Comparison of ENCODE assay signal across 21 cellular contexts in genomic region chr11:61774441-61774840, GRCh38. TPM values are rescaled to one million over a fixed set of nuclear protein-coding genes. Genes with fewer than 3 reads are reported as not detected.
DNase-seq lines count a peak whose midpoint lies in the region; ATAC-seq and TF ChIP-seq lines count a peak whose summit lies in the region.
"Had no signal": no experiment of that assay in that cellular context is flagged by ENCODE, and none has a peak within 500 bp of the region (broad histone marks: within the 10 kb centered on the region; RNA-seq: fewer than 3 reads in every experiment).

No MANE protein-coding gene starts in this region.

- no peak for ATAC-seq in stimulated activated naive B cell treated with anti-CD40 and anti-IgM and Interleukin-4, amounts not matched to agents 10 μg/mL and 1 μg/mL and 100 μg/mL, for 72 hours (replicated peaks)
- ATAC-seq in HG03280 (IDR thresholded peaks at IDR 0.05; ENCODE audit: unreplicated experiment), result no peak
- ATAC-seq: Panc1 had no signal

- H3K36me3 Mint-ChIP-seq in mesothelial cell of epicardium, result peaks cover 22% of the 10 kb centered on the region
- H3K36me3 Mint-ChIP-seq in stimulated activated naive B cell treated with anti-CD40 and anti-IgM and Interleukin-4, amounts not matched to agents 10 μg/mL and 1 μg/mL and 100 μg/mL, for 72 hours, result peaks cover 0 to 5% of the 10 kb centered on the region in 2 donors
- H3K36me3 Mint-ChIP-seq: CD14-positive monocyte had no signal

- no peaks in the 10 kb centered on the region for H3K27me3 Mint-ChIP-seq in mesothelial cell of epicardium (ENCODE audit: low read depth)
- peaks cover 31 to 35% of the 10 kb centered on the region in 2 donors for H3K27me3 Mint-ChIP-seq in stimulated activated naive B cell treated with anti-CD40 and anti-IgM and Interleukin-4, amounts not matched to agents 10 μg/mL and 1 μg/mL and 100 μg/mL, for 72 hours

- H3K9me3 Mint-ChIP-seq in mesothelial cell of epicardium, result no peaks in the 10 kb centered on the region
- no peaks in the 10 kb centered on the region for H3K9me3 Mint-ChIP-seq in stimulated activated naive B cell treated with anti-CD40 and anti-IgM and Interleukin-4, amounts not matched to agents 10 μg/mL and 1 μg/mL and 100 μg/mL, for 72 hours

- TF ChIP-seq CTCF in mesothelial cell of epicardium (IDR thresholded peaks at IDR 0.05; ENCODE audit: unreplicated experiment), result no peak

- peak; percentile 45 for DNase-seq in H7
- no peak for DNase-seq in mesothelial cell of epicardium (ENCODE audit: low spot score in 2 of 2, unreplicated experiment in 2 of 2)
- DNase-seq in stimulated activated naive B cell treated with anti-CD40 and anti-IgM and Interleukin-4, amounts not matched to agents 10 μg/mL and 1 μg/mL and 100 μg/mL, for 72 hours, result no peak
- DNase-seq in HCEC 1CT, result no peak
- no peak for DNase-seq in DMS153 (lab: John Stamatoyannopoulos, UW)
- DNase-seq in HK-2 (ENCODE audit: unreplicated experiment), result no peak
- DNase-seq: DMS79; H9; Kasumi-1; NCI-H1694; NCI-H2081; NCI-H2171; NCI-H345; NCI-H524; NCI-H774; NK-92 treated with Interleukin-12 subunit alpha and Interleukin-12 subunit beta, amount 100 ng/mL, for 24 hours had no signal

- peak overlapping the region; percentile 24 for H3K4me3 Mint-ChIP-seq in mesothelial cell of epicardium
- H3K4me3 Mint-ChIP-seq in stimulated activated naive B cell treated with anti-CD40 and anti-IgM and Interleukin-4, amounts not matched to agents 10 μg/mL and 1 μg/mL and 100 μg/mL, for 72 hours, result no peak overlapping the region
- H3K4me3 Mint-ChIP-seq: B cell, CD14-positive monocyte, H9 had no signal

- H3K27me3 ChIP-seq in H7 (ENCODE audit: control insufficient read depth, insufficient read depth, low read length), result peaks cover 4% of the 10 kb centered on the region; the same call in 1 of the 2 replicates

- no peaks in the 10 kb centered on the region for H3K36me3 ChIP-seq in H7 (replicated peaks; ENCODE audit: control insufficient read depth, insufficient read depth, low read length)

- peak overlapping the region; percentile 72 for H3K27ac ChIP-seq in cingulate gyrus (ENCODE audit: low read depth, low read length)

- no peak overlapping the region for H3K4me3 ChIP-seq in H7 (ENCODE audit: insufficient read depth, low read depth, low read length)

- peak overlapping the region; percentile 99 for H3K27ac Mint-ChIP-seq in mesothelial cell of epicardium
- H3K27ac Mint-ChIP-seq in stimulated activated naive B cell treated with anti-CD40 and anti-IgM and Interleukin-4, amounts not matched to agents 10 μg/mL and 1 μg/mL and 100 μg/mL, for 72 hours, result peak overlapping the region; percentile 80
- H3K27ac Mint-ChIP-seq: B cell, CD14-positive monocyte had no signal

- peaks cover 63% of the 10 kb centered on the region for H3K4me1 Mint-ChIP-seq in mesothelial cell of epicardium
- peaks cover 12 to 19% of the 10 kb centered on the region in 2 donors for H3K4me1 Mint-ChIP-seq in stimulated activated naive B cell treated with anti-CD40 and anti-IgM and Interleukin-4, amounts not matched to agents 10 μg/mL and 1 μg/mL and 100 μg/mL, for 72 hours

RNA-seq across cellular contexts. Expression of gene TMEM258, which starts 18.0 kb away (rescaled TPM):
- total RNA-seq in H7 (2014; rRNA removed; shearing (Covaris generic)), result 263 and 296 TPM in 2 replicates
- 139 to 154 TPM (median 148 TPM) in 3 replicates for total RNA-seq in mesothelial cell of epicardium

RNA-seq across cellular contexts. Expression of gene FEN1, which starts 18.3 kb away (rescaled TPM):
- total RNA-seq in H7 (2014; rRNA removed; shearing (Covaris generic)), result 103 and 119 TPM in 2 replicates
- total RNA-seq in mesothelial cell of epicardium, result 19.5 to 20.9 TPM (median 20.3 TPM) in 3 replicates

RNA-seq across cellular contexts. Expression of gene MYRF, which starts 22.0 kb away (rescaled TPM):
- total RNA-seq in H7 (2014; rRNA removed; shearing (Covaris generic)), result 3.6 and 4.2 TPM in 2 replicates
- 401 to 436 TPM (median 428 TPM) in 3 replicates for total RNA-seq in mesothelial cell of epicardium

RNA-seq across cellular contexts. Expression of gene FADS1, which starts 42.4 kb away (rescaled TPM):
- total RNA-seq in H7 (2014; rRNA removed; shearing (Covaris generic)), result 99.2 and 115 TPM in 2 replicates
- total RNA-seq in mesothelial cell of epicardium, result 108 to 115 TPM (median 108 TPM) in 3 replicates

RNA-seq across cellular contexts. Expression of gene FADS2, which starts 53.7 kb away (rescaled TPM):
- total RNA-seq in H7 (2014; rRNA removed; shearing (Covaris generic)), result 176 and 225 TPM in 2 replicates
- total RNA-seq in mesothelial cell of epicardium, result 317 to 337 TPM (median 324 TPM) in 3 replicates

Comparison
In these comparisons a context has a peak if more than half of its experiments do, and no peak if none do; other contexts are left out.
1. RNA of gene MYRF, which starts 22.0 kb away (total RNA-seq): 401 to 436 TPM in mesothelial cell of epicardium; 3.6 to 4.2 TPM in H7; every median in the first group is over 10 times any median in the second.